ENCODE assay signal across 8 cellular contexts in genomic region chr5:81972496-81972791, GRCh38. TPM values are rescaled to one million over a fixed set of nuclear protein-coding genes. Genes with fewer than 3 reads are reported as not detected.
DNase-seq lines count a peak whose midpoint lies in the region; ATAC-seq, FAIRE-seq and TF ChIP-seq lines count a peak whose summit lies in the region.

No MANE protein-coding gene starts in this region.

- H3K27ac ChIP-seq in KMS-11 = peak overlapping the region; percentile 89
- peak overlapping the region; percentile 100 for H3K27ac ChIP-seq in duodenal mucosa (ENCODE audit: low read depth, low read length)
- H3K27ac ChIP-seq in osteoblast (ENCODE audit: low read depth, low read length) = peak overlapping the region; percentile 91

- no peaks in the 10 kb centered on the region for H3K27me3 ChIP-seq in KMS-11 (ENCODE audit: insufficient read depth, low read depth)
- H3K27me3 ChIP-seq in duodenal mucosa (ENCODE audit: control insufficient read depth in 1 of 2, insufficient read depth in 2 of 2, low read length in 2 of 2) = no peaks in the 10 kb centered on the region
- H3K27me3 ChIP-seq in osteoblast (ENCODE audit: insufficient read depth, low read length) = no peaks in the 10 kb centered on the region

- no peak for FAIRE-seq in HTR-8/SVneo (lab: Jason Lieb, UNC)
- FAIRE-seq in GM12891 (lab: Jason Lieb, UNC) = no peak

- DNase-seq in osteoblast (ENCODE audit: insufficient read length, low spot score, missing footprints) = no peak
- no peak for DNase-seq in HTR-8/SVneo (ENCODE audit: insufficient read length, low spot score)
- no peak for DNase-seq in kidney tubule cell (ENCODE audit: low spot score)
- DNase-seq in NCI-H748 treated with DMSO at 0.1 percent for 48 hours (lab: John Stamatoyannopoulos, UW) = no peak
- no peak for DNase-seq in GM12891 (ENCODE audit: insufficient read length, low spot score)

- H3K4me2 ChIP-seq in KMS-11 (peak overlapping the region; percentile 96), osteoblast (ENCODE audit: insufficient read depth, low read length) (peak overlapping the region; percentile 93)

- H3K9ac ChIP-seq in KMS-11 (peak overlapping the region; percentile 88), duodenal mucosa (ENCODE audit: low read depth in 1 of 2, low read length in 2 of 2) (peak overlapping the region; percentile 88 to 91)

- peak; percentile 33 for ATAC-seq in GM19463 (IDR thresholded peaks at IDR 0.05; ENCODE audit: unreplicated experiment)

- H4K20me1 ChIP-seq in KMS-11 (ENCODE audit: insufficient read depth) (no peaks in the 10 kb centered on the region), osteoblast (ENCODE audit: insufficient read depth, low read length) (no peaks in the 10 kb centered on the region)

- H3K4me1 ChIP-seq in KMS-11 (ENCODE audit: low read depth, poor library complexity, severe bottlenecking) (peaks cover 16% of the 10 kb centered on the region), duodenal mucosa (ENCODE audit: control insufficient read depth in 1 of 2, insufficient read depth in 2 of 2, low read length in 2 of 2) (peaks cover 0 to 5% of the 10 kb centered on the region in 2 donors), osteoblast (ENCODE audit: insufficient read depth, low read length) (peaks cover 5% of the 10 kb centered on the region)

- no peak for TF ChIP-seq POLR2A in GM12891 (IDR thresholded peaks at IDR 0.05; ENCODE audit: low read depth, low read length)

- H3K36me3 ChIP-seq in KMS-11 (ENCODE audit: insufficient read depth) (no peaks in the 10 kb centered on the region), duodenal mucosa (ENCODE audit: control insufficient read depth in 1 of 2, insufficient read depth in 2 of 2, low read length in 2 of 2) (peaks cover 0 to 3% of the 10 kb centered on the region in 2 donors), osteoblast (ENCODE audit: insufficient read depth, low read length) (no peaks in the 10 kb centered on the region)

- no peaks in the 10 kb centered on the region for H3K79me2 ChIP-seq in KMS-11 (ENCODE audit: insufficient read depth, low read depth)
- no peaks in the 10 kb centered on the region for H3K79me2 ChIP-seq in osteoblast (ENCODE audit: insufficient read depth, low read length)

- no peak overlapping the region for H3K4me3 ChIP-seq in KMS-11 (IDR thresholded peaks at IDR 0.05; ENCODE audit: insufficient read depth, low read depth, low read length)
- H3K4me3 ChIP-seq in duodenal mucosa (ENCODE audit: low read depth in 1 of 2, low read length in 2 of 2) = peak overlapping the region; percentile 82 to 92
- peak overlapping the region; percentile 87 for H3K4me3 ChIP-seq in osteoblast (ENCODE audit: insufficient read depth, low read length)

- H3K9me3 ChIP-seq in duodenal mucosa (ENCODE audit: control insufficient read depth in 1 of 2, low read length in 2 of 2) (no peaks in the 10 kb centered on the region), osteoblast (ENCODE audit: low read depth, low read length) (no peaks in the 10 kb centered on the region)

- TF ChIP-seq CTCF in KMS-11 (conservative IDR thresholded peaks at IDR 0.05; ENCODE audit: low read depth, low read length) (no peak), osteoblast (IDR thresholded peaks at IDR 0.05; ENCODE audit: extremely low read depth, low read depth, low read length) (no peak)

- H2AFZ ChIP-seq in KMS-11 (ENCODE audit: low read depth) = peak overlapping the region; percentile 82
- H2AFZ ChIP-seq in osteoblast (ENCODE audit: low read length) = peak overlapping the region; percentile 92

TF ChIP-seq in GM12891, 5 proteins besides CTCF, POLR2A, EP300 and RAD21:
- TF ChIP-seq PAX5 (IDR thresholded peaks at IDR 0.05; ENCODE audit: insufficient read depth, low read length, severe bottlenecking) (no peak), POLR2AphosphoS5 (IDR thresholded peaks at IDR 0.05; ENCODE audit: low read depth, low read length) (no peak), POU2F2 (IDR thresholded peaks at IDR 0.05; ENCODE audit: low read depth, low read length) (no peak), TAF1 (IDR thresholded peaks at IDR 0.05; ENCODE audit: low read depth, low read length) (no peak)

RNA-seq across cellular contexts. Expression of gene ATG10, which starts 0.6 kb away (rescaled TPM):
- 6.5 and 7.4 TPM in 2 replicates for total RNA-seq in osteoblast
- 4.9 TPM for polyA plus RNA-seq in GM12891 (2012; ENCODE audit: low read depth, missing spikeins)
